ENCODE assay signal across 7 cellular contexts in genomic region chr1:118018064-118018463, GRCh38.
"Had no signal": no experiment of that assay in that cellular context is flagged by ENCODE, and none has a peak within 500 bp of the region (broad histone marks: within the 10 kb centered on the region; RNA-seq: fewer than 3 reads in every experiment).

No MANE protein-coding gene starts in this region.

- H3K27ac ChIP-seq: HL-60 had no signal

- H3K4me3 ChIP-seq: K562 had no signal

- ATAC-seq: HepG2, K562 had no signal

- H3K36me3 Mint-ChIP-seq: IgD-negative memory B cell had no signal

- H3K4me1 Mint-ChIP-seq: IgD-negative memory B cell had no signal

- H3K27ac Mint-ChIP-seq: IgD-negative memory B cell had no signal

- H3K4me3 Mint-ChIP-seq: IgD-negative memory B cell had no signal

- FAIRE-seq: HepG2, HTR-8/SVneo, K562 had no signal

- DNase-seq: IMR-90, KBM-7 had no signal
